In the genomic region with DNA sequence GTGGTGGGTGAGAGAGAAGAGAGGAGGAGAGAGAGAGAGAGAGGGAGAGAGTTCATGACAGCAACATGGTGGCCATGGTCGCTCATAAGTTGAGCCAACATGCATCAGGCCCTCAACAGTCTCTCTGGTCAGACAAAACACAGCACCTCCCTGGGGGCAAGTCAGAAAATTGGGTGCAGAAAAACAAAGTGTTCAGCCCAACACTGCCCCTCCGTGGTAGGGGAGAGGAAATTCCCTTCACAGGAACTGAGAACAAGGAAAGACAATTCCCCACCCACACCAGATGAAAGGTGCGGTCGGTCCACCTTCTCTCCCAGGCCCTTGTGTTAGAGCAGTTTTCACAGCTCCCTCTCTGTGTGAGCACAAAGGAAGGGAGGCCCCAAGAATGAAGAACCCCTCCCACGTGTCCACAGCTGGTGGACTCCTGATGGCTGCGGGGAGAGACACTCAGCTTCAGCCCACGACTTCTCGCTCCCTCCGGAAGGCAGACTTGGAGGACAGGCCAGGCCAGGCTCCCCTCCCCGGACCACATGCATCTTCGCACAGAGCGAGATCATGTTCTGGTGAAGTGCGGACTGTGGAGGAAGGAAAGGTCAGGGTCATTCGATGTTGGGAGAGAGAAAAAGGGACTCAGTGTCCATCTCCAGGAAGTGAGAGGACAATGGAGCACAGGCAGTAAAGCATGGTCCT, we compare ENCODE assay signal across 8 cellular contexts.
DNase-seq lines count a peak whose midpoint lies in the region; ATAC-seq and TF ChIP-seq lines count a peak whose summit lies in the region.

No MANE protein-coding gene starts in this region.

- TF ChIP-seq EP300 in suprapubic skin (IDR thresholded peaks at IDR 0.05), result no peak

- TF ChIP-seq CTCF in suprapubic skin (IDR thresholded peaks at IDR 0.05), result peak; percentile 48 to 52

- no peaks in the 10 kb centered on the region for H3K9me3 ChIP-seq in suprapubic skin

- no peak for ATAC-seq in activated CD4-positive, CD25-positive, alpha-beta regulatory T cell treated with anti-CD3 and anti-CD28 coated beads, Interleukin-2, amount 50 U/mL, for 24 hours
- no peak for ATAC-seq in HG02973 (IDR thresholded peaks at IDR 0.05; ENCODE audit: unreplicated experiment)

- 63% methylated on average over 14 of the region's 14 CpGs for WGBS in suprapubic skin

- no peak overlapping the region for H3K4me3 ChIP-seq in suprapubic skin

- peaks cover 49% of the 10 kb centered on the region for H3K4me1 ChIP-seq in suprapubic skin

- H3K27ac ChIP-seq in suprapubic skin, result no peak overlapping the region

- peak in 3 of 4 experiments; percentile 9 to 35 (median 14) for DNase-seq in activated CD4-positive, CD25-positive, alpha-beta regulatory T cell (lab: John Stamatoyannopoulos, UW)
- DNase-seq in NCI-H2029 (lab: John Stamatoyannopoulos, UW) (peak; percentile 55), ecto neural progenitor cell (ENCODE audit: low spot score) (peak; percentile 73), lung microvascular endothelial cell (ENCODE audit: low read depth in 2 of 2) (peak; percentile 77 to 82), suprapubic skin (ENCODE audit: low spot score in 2 of 2) (peak; percentile 65 to 67)
- peak; percentile 64 for DNase-seq in activated CD4-positive, CD25-positive, alpha-beta regulatory T cell treated with anti-CD3 and anti-CD28 coated beads, Interleukin-2, amount 50 U/mL, for 72 hours

- no peaks in the 10 kb centered on the region for H3K36me3 ChIP-seq in suprapubic skin

- no peak for TF ChIP-seq POLR2A in suprapubic skin (IDR thresholded peaks at IDR 0.05)

- no peaks in the 10 kb centered on the region for H3K27me3 ChIP-seq in suprapubic skin

Comparison
In these comparisons a context has a peak if more than half of its experiments do, and no peak if none do; other contexts are left out.
1. DNase-seq: peak in every context shown above with its lines; median percentile 80 in lung microvascular endothelial cell; 73 in ecto neural progenitor cell; 66 in suprapubic skin; 64 in activated CD4-positive, CD25-positive, alpha-beta regulatory T cell treated with anti-CD3 and anti-CD28 coated beads, Interleukin-2, amount 50 U/mL, for 72 hours; 55 in NCI-H2029; 14 in activated CD4-positive, CD25-positive, alpha-beta regulatory T cell.